In genomic region chr1:201783572-201783971, GRCh38 we compare ENCODE assay signal across 1 cellular context.
TF ChIP-seq lines count a peak whose summit lies in the region.

No MANE protein-coding gene starts in this region.

TF ChIP-seq in Ishikawa, 13 proteins besides CTCF, POLR2A, EP300 and RAD21 (continued from another document):
- TF ChIP-seq REST (IDR thresholded peaks at IDR 0.05; ENCODE audit: low read depth) (no peak), CEBPB (IDR thresholded peaks at IDR 0.05) (no peak)
